In the genomic region with DNA sequence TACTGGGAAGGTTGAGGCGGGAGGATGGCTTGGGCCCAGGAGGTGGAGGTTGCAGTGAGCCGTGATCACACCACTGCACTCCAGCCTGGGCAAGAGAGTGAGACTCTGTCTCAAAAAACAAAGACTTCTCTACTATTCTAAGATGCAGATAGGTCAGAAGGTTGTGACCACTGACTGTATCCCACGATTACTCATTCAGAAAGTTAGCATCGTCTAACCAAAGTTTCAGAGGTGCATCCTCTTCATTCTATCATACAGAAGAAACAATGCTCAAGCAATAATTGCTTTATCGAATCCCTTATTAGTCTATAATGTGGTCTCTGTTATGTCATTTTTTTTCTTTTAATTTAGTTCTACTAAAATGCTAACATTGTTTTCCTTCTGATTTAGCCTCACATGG, we compare ENCODE assay signal across 1 cellular context.
A peak's percentile ranks its signal among the peaks of the same experiment; 100 is the strongest.
TF ChIP-seq lines count a peak whose summit lies in the region.

No MANE protein-coding gene starts in this region.

TF ChIP-seq in GM12878, 131 proteins besides CTCF, POLR2A, EP300 and RAD21 (continued from another document):
- TF ChIP-seq, protein P1, sequence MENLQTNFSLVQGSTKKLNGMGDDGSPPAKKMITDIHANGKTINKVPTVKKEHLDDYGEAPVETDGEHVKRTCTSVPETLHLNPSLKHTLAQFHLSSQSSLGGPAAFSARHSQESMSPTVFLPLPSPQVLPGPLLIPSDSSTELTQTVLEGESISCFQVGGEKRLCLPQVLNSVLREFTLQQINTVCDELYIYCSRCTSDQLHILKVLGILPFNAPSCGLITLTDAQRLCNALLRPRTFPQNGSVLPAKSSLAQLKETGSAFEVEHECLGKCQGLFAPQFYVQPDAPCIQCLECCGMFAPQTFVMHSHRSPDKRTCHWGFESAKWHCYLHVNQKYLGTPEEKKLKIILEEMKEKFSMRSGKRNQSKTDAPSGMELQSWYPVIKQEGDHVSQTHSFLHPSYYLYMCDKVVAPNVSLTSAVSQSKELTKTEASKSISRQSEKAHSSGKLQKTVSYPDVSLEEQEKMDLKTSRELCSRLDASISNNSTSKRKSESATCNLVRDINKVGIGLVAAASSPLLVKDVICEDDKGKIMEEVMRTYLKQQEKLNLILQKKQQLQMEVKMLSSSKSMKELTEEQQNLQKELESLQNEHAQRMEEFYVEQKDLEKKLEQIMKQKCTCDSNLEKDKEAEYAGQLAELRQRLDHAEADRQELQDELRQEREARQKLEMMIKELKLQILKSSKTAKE (IDR thresholded peaks at IDR 0.05; ENCODE audit: low read depth, poor library complexity, severe bottlenecking): no peak
- no peak for TF ChIP-seq HCFC1 (IDR thresholded peaks at IDR 0.05; ENCODE audit: low read length)
- TF ChIP-seq RUNX3 (IDR thresholded peaks at IDR 0.05; ENCODE audit: low read length): peak; percentile 90
- TF ChIP-seq SMAD1 (IDR thresholded peaks at IDR 0.05; ENCODE audit: low read depth, partially characterized antibody): no peak
- TF ChIP-seq CHD4 (IDR thresholded peaks at IDR 0.05): no peak
- peak; percentile 76; the same call in 1 of the 2 replicates for TF ChIP-seq IRF4 (IDR thresholded peaks at IDR 0.05; ENCODE audit: low read depth, low read length)
- TF ChIP-seq RBBP5 (conservative IDR thresholded peaks at IDR 0.05): no peak
- no peak for TF ChIP-seq NRF1 (conservative IDR thresholded peaks at IDR 0.05; ENCODE audit: low read depth, low read length)
- TF ChIP-seq JUND (IDR thresholded peaks at IDR 0.05; ENCODE audit: low read depth, low read length): no peak
- no peak for TF ChIP-seq WRNIP1 (IDR thresholded peaks at IDR 0.05; ENCODE audit: borderline replicate concordance, low read depth, low read length)
